In the genomic region with DNA sequence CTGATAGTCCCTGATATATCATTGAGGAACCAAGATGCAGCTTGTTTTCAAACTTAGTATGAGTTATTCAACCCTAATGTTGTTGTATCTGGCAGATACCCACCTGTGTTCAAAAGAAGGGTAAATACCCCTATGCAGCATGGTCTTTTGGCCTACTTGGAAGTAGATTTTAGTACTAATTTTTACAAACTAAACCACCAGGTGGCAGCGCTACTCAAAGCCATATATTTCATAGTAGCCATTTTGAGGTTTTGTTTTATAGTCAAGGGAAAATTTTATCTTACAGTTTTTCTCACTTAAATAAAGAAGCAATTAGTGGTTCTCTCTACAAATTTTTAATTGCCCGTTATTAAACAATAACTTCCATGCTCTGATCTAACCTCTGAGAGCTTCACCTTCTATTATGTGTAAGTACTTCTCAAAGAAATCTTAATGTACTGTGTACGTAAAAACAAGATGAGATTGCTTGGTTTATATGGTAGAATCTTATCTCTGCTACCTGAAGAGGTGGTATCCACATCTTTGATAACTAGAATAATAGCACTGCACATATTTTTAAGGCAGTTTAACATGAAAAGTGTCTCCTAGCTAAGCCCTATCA, we compare ENCODE assay signal across 8 cellular contexts. TPM values are rescaled to one million over a fixed set of nuclear protein-coding genes. Genes with fewer than 3 reads are reported as not detected.
DNase-seq lines count a peak whose midpoint lies in the region; ATAC-seq and TF ChIP-seq lines count a peak whose summit lies in the region.

No MANE protein-coding gene starts in this region.

- intact Hi-C loops in adrenal gland (cut with DNase I), result loop anchor here in 1 of 2 donors (10.0 kb wide), 2 partner anchors 105 to 925 kb away; a partner anchor contains a TSS

- H3K36me3 ChIP-seq in BE2C, result no peaks in the 10 kb centered on the region; the same call in 1 of the 2 replicates
- H3K36me3 ChIP-seq in adrenal gland (replicated peaks in 1 of 2), result no peaks in the 10 kb centered on the region

- H3K27me3 ChIP-seq in BE2C (no peaks in the 10 kb centered on the region), adrenal gland (no peaks in the 10 kb centered on the region)

- no peaks in the 10 kb centered on the region for H3K4me1 ChIP-seq in BE2C
- H3K4me1 ChIP-seq in adrenal gland (replicated peaks in 1 of 2), result no peaks in the 10 kb centered on the region

- H3K27ac ChIP-seq in adrenal gland, result no peak overlapping the region

- DNase-seq in BE2C, result peak; percentile 57
- DNase-seq in RPMI8226, result peak; percentile 73
- DNase-seq in adrenal gland, result peak; percentile 17 to 65 (median 35)
- DNase-seq in iris pigment epithelial cell (ENCODE audit: low read depth), result peak; percentile 56
- peak in 2 of 3 experiments; percentile 2 to 9 for DNase-seq in stimulated activated CD4-positive, alpha-beta T cell treated with anti-CD3 and anti-CD28 coated beads, TNF-alpha, amount 100 ng/mL, for 4 hours (ENCODE audit: low read depth in 3 of 3)

- ATAC-seq in GM18909 (IDR thresholded peaks at IDR 0.05; ENCODE audit: poor library complexity, unreplicated experiment) (peak; percentile 73), GM18873 (IDR thresholded peaks at IDR 0.05; ENCODE audit: low FRiP score, unreplicated experiment) (no peak)

- H3K9me3 ChIP-seq in BE2C (no peaks in the 10 kb centered on the region), adrenal gland (replicated peaks in 1 of 3) (no peaks in the 10 kb centered on the region)

- WGBS in adrenal gland, 4 donors, result 69 to 77% (median 74%) methylated on average over 3 of the region's 3 CpGs

- TF ChIP-seq POLR2A in adrenal gland (IDR thresholded peaks at IDR 0.05), result no peak

- H3K4me3 ChIP-seq in BE2C (ENCODE audit: low read depth, low read length) (no peak overlapping the region), adrenal gland (no peak overlapping the region)

- TF ChIP-seq CTCF in BE2C (IDR thresholded peaks at IDR 0.05; ENCODE audit: low read depth, low read length) (peak; percentile 59), LNCAP (IDR thresholded peaks at IDR 0.05) (peak; percentile 60), adrenal gland (IDR thresholded peaks at IDR 0.05) (peak; percentile 32 to 62 (median 44))

RNA-seq across cellular contexts. Expression of a gene that starts 31.5 kb away (rescaled TPM):
- polyA plus RNA-seq in BE2C (2012; ENCODE audit: insufficient read depth, insufficient read length, low read depth), result 8.2 TPM
- 10 to 100 TPM in 2 of 8 donors, 1 to 10 TPM in 6; 4.3 to 29.8 (median 7.0) TPM for total RNA-seq in adrenal gland
- 1 to 10 TPM; 3.7 to 9.0 (median 4.7) TPM for polyA plus RNA-seq in adrenal gland

Comparison
In these comparisons a context has a peak if more than half of its experiments do, and no peak if none do; other contexts are left out.
1. DNase-seq: peak in every context shown above with its lines; median percentile 73 in RPMI8226; 57 in BE2C; 56 in iris pigment epithelial cell; 35 in adrenal gland; 6 in stimulated activated CD4-positive, alpha-beta T cell treated with anti-CD3 and anti-CD28 coated beads, TNF-alpha, amount 100 ng/mL, for 4 hours.